8 cellular contexts compared by ENCODE assay signal in genomic region chr12:63151061-63151897, GRCh38. TPM values are rescaled to one million over a fixed set of nuclear protein-coding genes. Genes with fewer than 3 reads are reported as not detected.
DNase-seq lines count a peak whose midpoint lies in the region; ATAC-seq and TF ChIP-seq lines count a peak whose summit lies in the region.

AVPR1A (minus strand) TSS chr12:63151201; CDS start chr12:63150836, 365 bp downstream.

- POLR2A ChIA-PET in GM10248 (lab: Yijun Ruan, JAX): no interaction called here

- no peak within 1 kb of the TSS for H3K27ac ChIP-seq in esophagus (ENCODE audit: low read depth in 2 of 2, low read length in 1 of 2)

- WGBS in esophagus, 2 donors: 1 to 3% methylated on average over 41 of the region's 41 CpGs

- peak within 1 kb of the TSS; percentile 81 to 85 (median 82) for H3K4me3 Mint-ChIP-seq in nephron

- no peak for ATAC-seq in HG02970 (IDR thresholded peaks at IDR 0.05; ENCODE audit: low FRiP score, unreplicated experiment)

- H3K36me3 Mint-ChIP-seq in nephron (ENCODE audit: low read depth): no peaks in the 10 kb centered on the region

- peak within 1 kb of the TSS in 1 of 3 experiments; percentile 6 for H3K27ac Mint-ChIP-seq in nephron

- H3K9me3 ChIP-seq in NT2/D1 (ENCODE audit: insufficient read depth, low read length): peaks cover 17% of the 10 kb centered on the region
- H3K9me3 ChIP-seq in esophagus (ENCODE audit: control insufficient read depth in 2 of 2, insufficient read depth in 1 of 2, low read depth in 1 of 2, low read length in 1 of 2): peaks cover 0 to 11% of the 10 kb centered on the region in 2 donors

- H3K27me3 ChIP-seq in NT2/D1 (ENCODE audit: insufficient read depth, insufficient read length) (peaks cover 50% of the 10 kb centered on the region), esophagus (ENCODE audit: control insufficient read depth in 1 of 2, insufficient read depth in 2 of 2, low read length in 2 of 2) (peaks cover 4 to 14% of the 10 kb centered on the region in 2 donors)

- H3K36me3 ChIP-seq in NT2/D1 (ENCODE audit: insufficient read depth, insufficient read length, low read length) (no peaks in the 10 kb centered on the region), esophagus (ENCODE audit: control insufficient read depth in 2 of 2, insufficient read depth in 2 of 2, low read length in 1 of 2) (no peaks in the 10 kb centered on the region)

- peaks cover 4% of the 10 kb centered on the region for H3K9me3 Mint-ChIP-seq in nephron

- peaks cover 6% of the 10 kb centered on the region for H3K4me1 ChIP-seq in NT2/D1 (ENCODE audit: insufficient read depth, insufficient read length)
- peaks cover 0 to 11% of the 10 kb centered on the region in 2 donors for H3K4me1 ChIP-seq in esophagus (ENCODE audit: control insufficient read depth in 2 of 2, insufficient read depth in 2 of 2, low read length in 1 of 2)

- peak within 1 kb of the TSS; percentile 80 for H3K9ac ChIP-seq in NT2/D1 (ENCODE audit: insufficient read length, low read depth)

- peak within 1 kb of the TSS; percentile 60 for H3K4me3 ChIP-seq in NT2/D1 (ENCODE audit: insufficient read length, low read depth)
- H3K4me3 ChIP-seq in esophagus (ENCODE audit: low read depth in 1 of 2, low read length in 2 of 2): peak within 1 kb of the TSS; percentile 2 to 30

- TF ChIP-seq CTCF in GM10248 (IDR thresholded peaks at IDR 0.05; ENCODE audit: control extremely low read depth, extremely low read depth, low read depth, missing control alignments) (no peak), nephron (IDR thresholded peaks at IDR 0.05; ENCODE audit: unreplicated experiment in 3 of 3) (no peak)

- CTCF ChIA-PET in GM10248 (lab: Yijun Ruan, JAX): interaction anchor here (0.7 to 1.8 kb wide), 13 partner anchors 9 to 651 kb away, joined by 3 to 13 read pairs (median 3); no protein-coding TSS in a partner anchor

- peaks cover 75% of the 10 kb centered on the region for H3K27me3 Mint-ChIP-seq in nephron (ENCODE audit: low read depth)

- DNase-seq in GM10248 (ENCODE audit: extremely low spot score) (peak; percentile 12), NT2/D1 (ENCODE audit: low read depth, low spot score) (peak; percentile 18), T-helper 9 cell (no peak)
- DNase-seq in effector CD8-positive, alpha-beta T cell (lab: John Stamatoyannopoulos, UW): no peak
- DNase-seq in NK-92 treated with Interleukin-12 subunit alpha and Interleukin-12 subunit beta, amount 100 ng/mL, for 24 hours (lab: John Stamatoyannopoulos, UW): no peak

- H3K4me1 Mint-ChIP-seq in nephron: peaks cover 23% of the 10 kb centered on the region

RNA-seq across cellular contexts. Expression of gene AVPR1A, which starts in this region (rescaled TPM):
- polyA plus RNA-seq in esophagus: under 1 TPM; 0.10 to 0.21 TPM

Comparison
In these comparisons a context has a peak if more than half of its experiments do, and no peak if none do; other contexts are left out.
1. DNase-seq: peak in GM10248 (single experiment) and NT2/D1 (single experiment); none in effector CD8-positive, alpha-beta T cell (single experiment), NK-92 treated with Interleukin-12 subunit alpha and Interleukin-12 subunit beta, amount 100 ng/mL, for 24 hours (single experiment) and T-helper 9 cell (single experiment).